Comparison of ENCODE assay signal across 27 cellular contexts in genomic region chr10:128630787-128631252, GRCh38.
A peak's percentile ranks its signal among the peaks of the same experiment; 100 is the strongest.
DNase-seq lines count a peak whose midpoint lies in the region; ATAC-seq and TF ChIP-seq lines count a peak whose summit lies in the region.
"Had no signal": no experiment of that assay in that cellular context is flagged by ENCODE, and none has a peak within 500 bp of the region (broad histone marks: within the 10 kb centered on the region; RNA-seq: fewer than 3 reads in every experiment).

No MANE protein-coding gene starts in this region.

- no peaks in the 10 kb centered on the region for H3K9me3 Mint-ChIP-seq in central memory CD8-positive, alpha-beta T cell
- no peaks in the 10 kb centered on the region for H3K9me3 Mint-ChIP-seq in neural crest cell
- H3K9me3 Mint-ChIP-seq: activated CD8-positive, alpha-beta T cell treated with anti-CD3 and anti-CD28 coated beads for 36 hours; activated T-helper 17 cell treated with anti-CD3 and anti-CD28 coated beads, Interleukin-2, amount 50 U/mL, for 72 hours; endodermal cell; stimulated activated naive CD8-positive, alpha-beta T cell treated with anti-CD3 and anti-CD28 coated beads, Interleukin-15, Interleukin-2, amounts not matched to agents 100 ng/mL and 50 ng/mL, for 24 hours; T-helper 1 cell treated with Interleukin-12 subunit alpha and Interleukin-12 subunit beta and Interleukin-4 antibody, amounts not matched to agents 30 μg/mL and 1 μg/mL, for 36 hours had no signal

- ATAC-seq in central memory CD8-positive, alpha-beta T cell (replicated peaks; ENCODE audit: extremely low read depth, poor library complexity, severe bottlenecking) = peak; percentile 6
- ATAC-seq in HG03521 (IDR thresholded peaks at IDR 0.05; ENCODE audit: unreplicated experiment) (no peak), GM18519 (IDR thresholded peaks at IDR 0.05; ENCODE audit: low FRiP score, unreplicated experiment) (no peak)
- ATAC-seq: activated CD4-positive, CD25-positive, alpha-beta regulatory T cell treated with anti-CD3 and anti-CD28 coated beads, Interleukin-2, amount 50 U/mL, for 24 hours; activated CD8-positive, alpha-beta T cell treated with anti-CD3 and anti-CD28 coated beads for 36 hours; activated naive CD4-positive, alpha-beta T cell treated with anti-CD3 and anti-CD28 coated beads, Interleukin-2, amount 50 U/mL, for 72 hours; activated T-helper 17 cell treated with anti-CD3 and anti-CD28 coated beads, Interleukin-2, amount 50 U/mL, for 72 hours; gastroesophageal sphincter; psoas muscle had no signal

- H3K4me3 Mint-ChIP-seq in central memory CD8-positive, alpha-beta T cell = no peak overlapping the region
- H3K4me3 Mint-ChIP-seq in neural crest cell = no peak overlapping the region
- H3K4me3 Mint-ChIP-seq: activated CD8-positive, alpha-beta T cell treated with anti-CD3 and anti-CD28 coated beads for 36 hours; activated T-helper 17 cell treated with anti-CD3 and anti-CD28 coated beads, Interleukin-2, amount 50 U/mL, for 72 hours; CD8-positive, alpha-beta memory T cell; endodermal cell; memory B cell; stimulated activated naive CD8-positive, alpha-beta T cell treated with anti-CD3 and anti-CD28 coated beads, Interleukin-15, Interleukin-2, amounts not matched to agents 100 ng/mL and 50 ng/mL, for 24 hours; T-helper 1 cell treated with Interleukin-12 subunit alpha and Interleukin-12 subunit beta and Interleukin-4 antibody, amounts not matched to agents 30 μg/mL and 1 μg/mL, for 36 hours had no signal

- no peaks in the 10 kb centered on the region for H3K36me3 Mint-ChIP-seq in central memory CD8-positive, alpha-beta T cell (ENCODE audit: insufficient read depth)
- no peaks in the 10 kb centered on the region for H3K36me3 Mint-ChIP-seq in neural crest cell (ENCODE audit: low read depth)
- H3K36me3 Mint-ChIP-seq: activated naive CD4-positive, alpha-beta T cell treated with anti-CD3 and anti-CD28 coated beads, Interleukin-2, amount 50 U/mL, for 72 hours; CD8-positive, alpha-beta memory T cell; memory B cell had no signal

- TF ChIP-seq CTCF in neural crest cell (conservative IDR thresholded peaks at IDR 0.05) (no peak), GM13976 (IDR thresholded peaks at IDR 0.05; ENCODE audit: borderline replicate concordance, control extremely low read depth, extremely low read depth, insufficient read depth, missing control alignments) (no peak)

- in situ Hi-C loops in GM13976 (cut with MboI; ENCODE audit: low sequenced_read_pairs, unreplicated experiment) = no loop called here

- DNase-seq in Daoy (ENCODE audit: low read depth) (peak; percentile 73), NCI-H748 (lab: John Stamatoyannopoulos, UW; ENCODE audit: unreplicated experiment) (peak; percentile 74), neural crest cell (ENCODE audit: low read depth, low spot score) (no peak), GM13976 (ENCODE audit: low spot score) (no peak)
- no peak for DNase-seq in central memory CD8-positive, alpha-beta T cell (ENCODE audit: low spot score in 2 of 2)
- DNase-seq in stimulated activated CD4-positive, alpha-beta T cell treated with anti-CD3 and anti-CD28 coated beads, Interleukin-4, amount 100 ng/mL, for 24 hours = no peak
- DNase-seq: activated CD8-positive, alpha-beta T cell treated with anti-CD3 and anti-CD28 coated beads for 36 hours; anterior cingulate cortex; BE2C; caudate nucleus; CD8-positive, alpha-beta memory T cell; endodermal cell; hippocampal formation; NCI-H1092 treated with DMSO at 0.1 percent for 48 hours; NCI-H187 treated with DMSO at 0.1 percent for 48 hours; NCI-H526 treated with DMSO at 0.1 percent for 48 hours; psoas muscle; RPMI8226 had no signal

- peaks cover 34% of the 10 kb centered on the region for H3K27me3 Mint-ChIP-seq in central memory CD8-positive, alpha-beta T cell
- no peaks in the 10 kb centered on the region for H3K27me3 Mint-ChIP-seq in neural crest cell (ENCODE audit: low read depth)

- H3K27ac Mint-ChIP-seq in central memory CD8-positive, alpha-beta T cell (ENCODE audit: low read depth) = no peak overlapping the region
- H3K27ac Mint-ChIP-seq in neural crest cell (ENCODE audit: unreplicated experiment) = peak overlapping the region; percentile 45
- H3K27ac Mint-ChIP-seq: activated CD8-positive, alpha-beta T cell treated with anti-CD3 and anti-CD28 coated beads for 36 hours; activated naive CD4-positive, alpha-beta T cell treated with anti-CD3 and anti-CD28 coated beads, Interleukin-2, amount 50 U/mL, for 72 hours; activated T-helper 17 cell treated with anti-CD3 and anti-CD28 coated beads, Interleukin-2, amount 50 U/mL, for 72 hours; CD8-positive, alpha-beta memory T cell; endodermal cell; memory B cell; stimulated activated naive CD8-positive, alpha-beta T cell treated with anti-CD3 and anti-CD28 coated beads, Interleukin-15, Interleukin-2, amounts not matched to agents 100 ng/mL and 50 ng/mL, for 24 hours; T-helper 1 cell treated with Interleukin-12 subunit alpha and Interleukin-12 subunit beta and Interleukin-4 antibody, amounts not matched to agents 30 μg/mL and 1 μg/mL, for 36 hours had no signal

- H3K4me1 Mint-ChIP-seq in central memory CD8-positive, alpha-beta T cell = no peaks in the 10 kb centered on the region
- H3K4me1 Mint-ChIP-seq in neural crest cell = peaks cover 36% of the 10 kb centered on the region
- H3K4me1 Mint-ChIP-seq: activated T-helper 17 cell treated with anti-CD3 and anti-CD28 coated beads, Interleukin-2, amount 50 U/mL, for 72 hours; CD8-positive, alpha-beta memory T cell; memory B cell had no signal

Comparison
In these comparisons a context has a peak if more than half of its experiments do, and no peak if none do; other contexts are left out.
1. DNase-seq: peak in Daoy (single experiment) and NCI-H748 (single experiment); none in central memory CD8-positive, alpha-beta T cell (0 of 2), neural crest cell (single experiment), stimulated activated CD4-positive, alpha-beta T cell treated with anti-CD3 and anti-CD28 coated beads, Interleukin-4, amount 100 ng/mL, for 24 hours (single experiment) and GM13976 (single experiment).